ENCODE assay signal across 10 cellular contexts in genomic region chr9:123174887-123175518, GRCh38.
DNase-seq lines count a peak whose midpoint lies in the region; ATAC-seq, FAIRE-seq and TF ChIP-seq lines count a peak whose summit lies in the region.
"Had no signal": no experiment of that assay in that cellular context is flagged by ENCODE, and none has a peak within 500 bp of the region (broad histone marks: within the 10 kb centered on the region; RNA-seq: fewer than 3 reads in every experiment).

No MANE protein-coding gene starts in this region.

- no peaks in the 10 kb centered on the region for H3K9me3 ChIP-seq in PC-9 (ENCODE audit: insufficient read depth, low read depth)
- H3K9me3 ChIP-seq in CD8-positive, alpha-beta memory T cell (ENCODE audit: low read length), result no peaks in the 10 kb centered on the region

- no peaks in the 10 kb centered on the region for H3K27me3 ChIP-seq in PC-9 (ENCODE audit: insufficient read depth, low read depth)
- H3K27me3 ChIP-seq in CD8-positive, alpha-beta memory T cell (ENCODE audit: insufficient read depth, low read length, poor library complexity, severe bottlenecking), result no peaks in the 10 kb centered on the region

- peaks cover 5 to 20% (median 11%) of the 10 kb centered on the region in 3 donors for H3K4me1 Mint-ChIP-seq in CD8-positive, alpha-beta memory T cell

- no peak for TF ChIP-seq POLR2A in GM12892 (IDR thresholded peaks at IDR 0.05; ENCODE audit: low read depth, low read length)

- H3K79me2 ChIP-seq in PC-9 (ENCODE audit: low read depth), result no peaks in the 10 kb centered on the region

- H3K27ac ChIP-seq in PC-9, result no peak overlapping the region
- no peak overlapping the region for H3K27ac ChIP-seq in CD8-positive, alpha-beta memory T cell (ENCODE audit: low read depth, low read length)
- H3K27ac ChIP-seq: C4-2B had no signal

- H3K36me3 Mint-ChIP-seq in CD8-positive, alpha-beta memory T cell, result peaks cover 0 to 40% (median 19%) of the 10 kb centered on the region in 3 donors

- H3K4me3 ChIP-seq in PC-9, result no peak overlapping the region
- H3K4me3 ChIP-seq in CD8-positive, alpha-beta memory T cell (ENCODE audit: low read length), result no peak overlapping the region

- CTCF ChIA-PET in PC-9 (lab: Charles Lee), result interaction anchor here (0.6 kb wide), 1 partner anchor 175 kb away, joined by 4 read pairs; no protein-coding TSS in a partner anchor
- CTCF ChIA-PET in CD8-positive, alpha-beta memory T cell (lab: Charles Lee), result no interaction called here

- H3K9me3 Mint-ChIP-seq in CD8-positive, alpha-beta memory T cell, result no peaks in the 10 kb centered on the region

- no peak overlapping the region for H2AFZ ChIP-seq in PC-9

- POLR2A ChIA-PET in PC-9 (lab: Charles Lee; ENCODE audit: unreplicated experiment), result no interaction called here
- POLR2A ChIA-PET in CD8-positive, alpha-beta memory T cell (lab: Charles Lee), result no interaction called here

- no peaks in the 10 kb centered on the region for H4K20me1 ChIP-seq in PC-9 (ENCODE audit: insufficient read depth)

- no peak for TF ChIP-seq CTCF in PC-9 (conservative IDR thresholded peaks at IDR 0.05)

- no peak overlapping the region for H3K4me2 ChIP-seq in PC-9

- H3K4me1 ChIP-seq in PC-9 (replicated peaks; ENCODE audit: insufficient read depth), result 0 out of 2 replicates have a peak, but pooled peaks cover 3% of the 10 kb centered on the region
- H3K4me1 ChIP-seq in CD8-positive, alpha-beta memory T cell (ENCODE audit: insufficient read depth, low read length), result no peaks in the 10 kb centered on the region

- H3K27me3 Mint-ChIP-seq in CD8-positive, alpha-beta memory T cell, result no peaks in the 10 kb centered on the region

- no TSS peak for BruUV-seq in PC-9 (replicated peaks; lab: Mats Ljungman, UMichigan)

- no peaks in the 10 kb centered on the region for H3K36me3 ChIP-seq in PC-9 (ENCODE audit: low read depth)
- H3K36me3 ChIP-seq in CD8-positive, alpha-beta memory T cell (ENCODE audit: insufficient read depth, low read length), result no peaks in the 10 kb centered on the region

- peak; percentile 95 for FAIRE-seq in GM12892 (lab: Jason Lieb, UNC)
- FAIRE-seq: endothelial cell of umbilical vein had no signal

- peak overlapping the region in 2 of 8 donors; percentile 40 for H3K27ac Mint-ChIP-seq in CD8-positive, alpha-beta memory T cell

- DNase-seq in GM12892 (ENCODE audit: insufficient read length) (peak; percentile 2), SIG-M5 (lab: John Stamatoyannopoulos, UW) (peak; percentile 21), PC-9 (no peak), NCI-H1694 (lab: John Stamatoyannopoulos, UW) (no peak), cortex of kidney (lab: John Stamatoyannopoulos, UW) (no peak)
- no peak for DNase-seq in CD8-positive, alpha-beta memory T cell

- H3F3A ChIP-seq in PC-9 (ENCODE audit: insufficient read depth, low read depth), result no peaks in the 10 kb centered on the region

- intact Hi-C loops in PC-9 (cut with micrococcal nuclease; ENCODE audit: unreplicated experiment), result no loop called here

- H3K9me2 ChIP-seq in PC-9 (ENCODE audit: insufficient read depth), result no peaks in the 10 kb centered on the region

- ATAC-seq in GM21447 (IDR thresholded peaks at IDR 0.05; ENCODE audit: unreplicated experiment) (peak; percentile 93), HG03159 (IDR thresholded peaks at IDR 0.05; ENCODE audit: unreplicated experiment) (peak; percentile 92)

- no peak overlapping the region for H3K4me3 Mint-ChIP-seq in CD8-positive, alpha-beta memory T cell

Comparison
In these comparisons a context has a peak if more than half of its experiments do, and no peak if none do; other contexts are left out.
1. DNase-seq: peak in GM12892 (single experiment) and SIG-M5 (single experiment); none in PC-9 (0 of 2), CD8-positive, alpha-beta memory T cell (0 of 5), NCI-H1694 (single experiment) and cortex of kidney (single experiment).